ENCODE assay signal across 8 cellular contexts in the genomic region with DNA sequence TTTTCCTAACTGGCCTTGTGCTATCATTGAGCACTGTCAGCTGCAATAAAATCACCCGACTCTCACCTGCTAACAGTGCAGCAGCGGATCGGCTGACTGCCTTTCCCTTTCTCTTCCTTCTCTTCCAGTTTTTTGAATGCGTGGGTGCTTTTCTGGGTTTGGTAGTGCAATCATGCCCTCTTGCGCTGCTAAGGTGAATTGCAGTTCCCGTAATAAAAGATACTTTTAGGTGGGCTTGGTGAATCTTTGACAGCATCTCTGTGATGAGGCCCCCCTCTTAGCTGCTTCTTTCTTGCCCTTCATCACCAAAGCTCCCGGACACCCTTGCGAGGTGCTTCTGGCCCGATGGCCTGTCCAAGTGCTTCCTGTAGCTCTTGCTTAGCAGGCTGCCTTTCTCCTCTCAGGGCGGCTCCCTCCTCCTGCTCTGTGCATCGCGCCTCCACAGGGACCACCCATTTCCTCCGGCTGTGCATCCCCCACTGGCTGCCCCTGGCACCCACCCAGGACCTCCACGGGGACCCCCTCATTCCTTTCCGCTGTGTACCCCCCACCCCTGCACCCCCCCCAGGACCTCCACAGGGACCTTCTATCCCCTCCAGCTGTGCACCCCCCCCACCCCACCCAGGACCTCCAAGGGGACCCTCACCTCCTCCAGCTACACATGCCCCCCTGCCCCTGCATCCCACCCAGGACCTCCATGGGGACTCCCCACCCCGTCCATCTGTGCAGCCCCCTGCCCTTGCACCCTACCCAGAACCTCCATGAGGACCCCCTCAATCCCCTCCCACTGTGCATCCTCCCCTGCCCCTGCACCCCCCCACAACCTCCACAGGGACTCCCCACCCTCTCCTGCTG. TPM values are rescaled to one million over a fixed set of nuclear protein-coding genes. Genes with fewer than 3 reads are reported as not detected.
DNase-seq lines count a peak whose midpoint lies in the region; ATAC-seq and TF ChIP-seq lines count a peak whose summit lies in the region.

No MANE protein-coding gene starts in this region.

- H2BK120ac ChIP-seq in mesenchymal stem cell (ENCODE audit: low read depth, low read length), result no peak overlapping the region

- no peak overlapping the region for H2AK5ac ChIP-seq in mesenchymal stem cell (ENCODE audit: low read length, severe bottlenecking)

- H3K18ac ChIP-seq in mesenchymal stem cell (ENCODE audit: low read depth in 1 of 2, low read length in 2 of 2), result no peak overlapping the region

- no peak overlapping the region for H3K4me3 Mint-ChIP-seq in activated CD4-positive, alpha-beta T cell treated with anti-CD3 and anti-CD28 coated beads, Interleukin-2, amount 10 ng/mL, durations not matched to agents 24 days and 14 days

- ATAC-seq in HG02763 (IDR thresholded peaks at IDR 0.05; ENCODE audit: unreplicated experiment), result no peak

- H3K4me1 ChIP-seq in mesenchymal stem cell (ENCODE audit: control insufficient read depth, insufficient read depth, low read depth, low read length), result peaks cover 24% of the 10 kb centered on the region

- H3K4me2 ChIP-seq in mesenchymal stem cell (ENCODE audit: low read length, poor library complexity, severe bottlenecking), result peak overlapping the region; percentile 18

- no peaks in the 10 kb centered on the region for H3K9me3 Mint-ChIP-seq in activated CD4-positive, alpha-beta T cell treated with anti-CD3 and anti-CD28 coated beads, Interleukin-2, amount 10 ng/mL, durations not matched to agents 24 days and 14 days

- H2AFZ ChIP-seq in mesenchymal stem cell (ENCODE audit: low read depth, low read length), result no peak overlapping the region

- H3K27ac Mint-ChIP-seq in activated CD4-positive, alpha-beta T cell treated with anti-CD3 and anti-CD28 coated beads, Interleukin-2, amount 10 ng/mL, durations not matched to agents 24 days and 14 days, result no peak overlapping the region

- H3K36me3 ChIP-seq in mesenchymal stem cell (ENCODE audit: control insufficient read depth in 1 of 2, insufficient read depth in 2 of 2, low read depth in 1 of 2, low read length in 2 of 2), result no peaks in the 10 kb centered on the region

- peaks cover 19 to 55% of the 10 kb centered on the region in 2 experiments for H3K27me3 ChIP-seq in mesenchymal stem cell (ENCODE audit: control insufficient read depth in 1 of 2, insufficient read depth in 1 of 2, low read length in 2 of 2)

- H3K23ac ChIP-seq in mesenchymal stem cell (ENCODE audit: low read length in 2 of 2), result no peak overlapping the region

- H3K14ac ChIP-seq in mesenchymal stem cell (ENCODE audit: low read length in 2 of 2), result no peak overlapping the region

- intact Hi-C loops in activated CD4-positive, alpha-beta T cell treated with anti-CD3 and anti-CD28 coated beads, Interleukin-2, amount 10 ng/mL, durations not matched to agents 24 days and 14 days (cut with micrococcal nuclease), result loop anchor here (1.0 to 10.0 kb wide), 3 partner anchors 24 to 187 kb away; no protein-coding TSS in a partner anchor

- WGBS in mesenchymal stem cell, result 29% methylated on average over 13 of the region's 16 CpGs

- H3K4ac ChIP-seq in mesenchymal stem cell (ENCODE audit: low read depth in 1 of 2, low read length in 2 of 2), result no peak overlapping the region

- in situ Hi-C loops in ACHN (cut with HindIII; ENCODE audit: low pct_ligation_motif_present, low pct_unique_long_range_greater_than_20kb, low sequenced_read_pairs), result no loop called here

- peak; percentile 81 for TF ChIP-seq CTCF in GM20000 (IDR thresholded peaks at IDR 0.05; ENCODE audit: extremely low read depth, missing control alignments)

- no peak overlapping the region for H2BK15ac ChIP-seq in mesenchymal stem cell (ENCODE audit: low read depth, poor library complexity, severe bottlenecking)

- peaks cover 35% of the 10 kb centered on the region for H3K27me3 Mint-ChIP-seq in activated CD4-positive, alpha-beta T cell treated with anti-CD3 and anti-CD28 coated beads, Interleukin-2, amount 10 ng/mL, durations not matched to agents 24 days and 14 days

- H2BK12ac ChIP-seq in mesenchymal stem cell (ENCODE audit: low read length in 2 of 2), result no peak overlapping the region

- H3K27ac ChIP-seq in mesenchymal stem cell (ENCODE audit: low read length, poor library complexity, severe bottlenecking), result no peak overlapping the region

- H3K4me3 ChIP-seq in mesenchymal stem cell (ENCODE audit: insufficient read depth in 1 of 2, low read depth in 1 of 2, low read length in 2 of 2), result peak overlapping the region in 1 of 2 experiments; percentile 62

- H3K9me3 ChIP-seq in mesenchymal stem cell (ENCODE audit: control insufficient read depth, low read length), result no peaks in the 10 kb centered on the region

- H3K4me1 Mint-ChIP-seq in activated CD4-positive, alpha-beta T cell treated with anti-CD3 and anti-CD28 coated beads, Interleukin-2, amount 10 ng/mL, durations not matched to agents 24 days and 14 days, result peaks cover 6% of the 10 kb centered on the region

- H3K36me3 Mint-ChIP-seq in activated CD4-positive, alpha-beta T cell treated with anti-CD3 and anti-CD28 coated beads, Interleukin-2, amount 10 ng/mL, durations not matched to agents 24 days and 14 days (ENCODE audit: low read depth), result no peaks in the 10 kb centered on the region

- no peaks in the 10 kb centered on the region for H3K79me1 ChIP-seq in mesenchymal stem cell (replicated peaks; ENCODE audit: low read length, poor library complexity, severe bottlenecking)

- H2BK5ac ChIP-seq in mesenchymal stem cell (ENCODE audit: low read depth, low read length, poor library complexity, severe bottlenecking), result no peak overlapping the region

- H4K8ac ChIP-seq in mesenchymal stem cell (ENCODE audit: low read length), result no peak overlapping the region

- peak; percentile 59 for DNase-seq in ACHN
- peak; percentile 70 for DNase-seq in GM20000 (ENCODE audit: low spot score)
- DNase-seq in NCI-H345 (lab: John Stamatoyannopoulos, UW), result peak; percentile 56
- peak; percentile 82 for DNase-seq in activated CD4-positive, alpha-beta T cell treated with anti-CD3 and anti-CD28 coated beads, Interleukin-2, amount 10 ng/mL, durations not matched to agents 24 days and 14 days
- DNase-seq in effector CD8-positive, alpha-beta T cell (lab: John Stamatoyannopoulos, UW), result peak; percentile 6
- peak; percentile 71 for DNase-seq in mesenchymal stem cell
- peak; percentile 15 to 62 (median 20) for DNase-seq in stimulated activated naive CD4-positive, alpha-beta T cell (lab: John Stamatoyannopoulos, UW)

- peak overlapping the region; percentile 35 for H3K9ac ChIP-seq in mesenchymal stem cell (ENCODE audit: low read length)

- H4K91ac ChIP-seq in mesenchymal stem cell (ENCODE audit: low read length), result no peak overlapping the region

RNA-seq across cellular contexts. Expression of gene RPL32, which starts 50.8 kb away (rescaled TPM):
- total RNA-seq in activated CD4-positive, alpha-beta T cell treated with anti-CD3 and anti-CD28 coated beads, Interleukin-2, amount 10 ng/mL, durations not matched to agents 24 days and 14 days, result 2,085 and 2,113 TPM in 2 replicates
- 1,587 TPM for polyA plus RNA-seq in mesenchymal stem cell (2013, experiment 1 of 2)
- 1,642 TPM for polyA plus RNA-seq in mesenchymal stem cell (2013, experiment 2 of 2)

Comparison
In these comparisons a context has a peak if more than half of its experiments do, and no peak if none do; other contexts are left out.
1. DNase-seq: peak in every context shown above with its lines; median percentile 82 in activated CD4-positive, alpha-beta T cell treated with anti-CD3 and anti-CD28 coated beads, Interleukin-2, amount 10 ng/mL, durations not matched to agents 24 days and 14 days; 71 in mesenchymal stem cell; 70 in GM20000; 59 in ACHN; 56 in NCI-H345; 20 in stimulated activated naive CD4-positive, alpha-beta T cell; 6 in effector CD8-positive, alpha-beta T cell.